ENCODE assay signal across 23 cellular contexts in genomic region chr14:35699791-35700444, GRCh38.
DNase-seq lines count a peak whose midpoint lies in the region; ATAC-seq, FAIRE-seq and TF ChIP-seq lines count a peak whose summit lies in the region.
"Had no signal": no experiment of that assay in that cellular context is flagged by ENCODE, and none has a peak within 500 bp of the region (broad histone marks: within the 10 kb centered on the region; RNA-seq: fewer than 3 reads in every experiment).

No MANE protein-coding gene starts in this region.

- no peak overlapping the region for H3K27ac ChIP-seq in liver (ENCODE audit: low read depth in 1 of 2, low read length in 2 of 2)
- H3K27ac ChIP-seq in HepG2 (ENCODE audit: extremely low read length, insufficient read depth, low read length): no peak overlapping the region
- H3K27ac ChIP-seq: 22Rv1; A549; BLaER1 treated with 17β-estradiol and CSF1 and Interleukin-3, amounts not matched to agents 10 nM and 100 nM; C4-2B had no signal

- no peaks in the 10 kb centered on the region for H3K9me3 Mint-ChIP-seq in WTC11
- H3K9me3 Mint-ChIP-seq in glutamatergic neuron (ENCODE audit: unreplicated experiment): no peaks in the 10 kb centered on the region
- H3K9me3 Mint-ChIP-seq in activated CD8-positive, alpha-beta T cell treated with anti-CD3 and anti-CD28 coated beads, Interleukin-2, amount 10 ng/mL, durations not matched to agents 7 days and 5 days (ENCODE audit: insufficient read depth): no peaks in the 10 kb centered on the region
- H3K9me3 Mint-ChIP-seq: CD4-positive, alpha-beta T cell; CD8-positive, alpha-beta T cell had no signal

- TF ChIP-seq CTCF in liver (IDR thresholded peaks at IDR 0.05; ENCODE audit: low read depth, low read length, missing input control): no peak
- no peak for TF ChIP-seq CTCF in HepG2 (CRISPR knock-in tag; IDR thresholded peaks at IDR 0.05)
- no peak for TF ChIP-seq CTCF in WTC11 (IDR thresholded peaks at IDR 0.05)
- TF ChIP-seq CTCF in glutamatergic neuron (IDR thresholded peaks at IDR 0.05; ENCODE audit: partially characterized antibody, unreplicated experiment): no peak

- TF ChIP-seq RAD21 in liver (IDR thresholded peaks at IDR 0.05): no peak
- TF ChIP-seq RAD21 in HepG2 (CRISPR knock-in tag; IDR thresholded peaks at IDR 0.05): no peak

- H3K36me3 Mint-ChIP-seq in WTC11 (no peaks in the 10 kb centered on the region), glutamatergic neuron (ENCODE audit: unreplicated experiment) (no peaks in the 10 kb centered on the region)
- H3K36me3 Mint-ChIP-seq in activated CD8-positive, alpha-beta T cell treated with anti-CD3 and anti-CD28 coated beads, Interleukin-2, amount 10 ng/mL, durations not matched to agents 7 days and 5 days (ENCODE audit: low read depth): peaks cover 7% of the 10 kb centered on the region

- DNase-seq in HepG2 (ENCODE audit: low spot score): no peak
- no peak for DNase-seq in WTC11 (ENCODE audit: low spot score)
- no peak for DNase-seq in left lobe of liver (ENCODE audit: low spot score)
- DNase-seq in glutamatergic neuron: no peak
- no peak for DNase-seq in activated CD8-positive, alpha-beta T cell treated with anti-CD3 and anti-CD28 coated beads, Interleukin-2, amount 10 ng/mL, durations not matched to agents 7 days and 5 days
- DNase-seq: AML-193; Caco-2; Calu3; CD4-positive, alpha-beta T cell; CD8-positive, alpha-beta T cell; DMS79 treated with DMSO at 0.1 percent for 48 hours; GDM1 had no signal

- H3K79me2 ChIP-seq in HepG2 (ENCODE audit: insufficient read depth, low read length): no peaks in the 10 kb centered on the region

- in situ Hi-C loops in HepG2 (cut with HindIII; ENCODE audit: extremely low pct_ligation_motif_present, low pct_unique_long_range_greater_than_20kb): loop anchor here (10.0 kb wide), 1 partner anchor 115 kb away; no protein-coding TSS in a partner anchor

- TF ChIP-seq EP300 in HepG2 (IDR thresholded peaks at IDR 0.05; ENCODE audit: low read depth in 2 of 2, low read length in 2 of 2) (no peak), HepG2 (CRISPR knock-in tag; IDR thresholded peaks at IDR 0.05; ENCODE audit: borderline replicate concordance) (no peak)

- H3K4me3 ChIP-seq in liver (ENCODE audit: low read depth in 1 of 3, low read length in 3 of 3): no peak overlapping the region
- no peak overlapping the region for H3K4me3 ChIP-seq in HepG2 (replicated peaks in 1 of 3; ENCODE audit: insufficient read depth in 1 of 3, low read depth in 2 of 3, low read length in 3 of 3)
- H3K4me3 ChIP-seq: A549; BLaER1 treated with 17β-estradiol and CSF1 and Interleukin-3, amounts not matched to agents 10 nM and 100 nM; GM12878 had no signal

- no peaks in the 10 kb centered on the region for H4K20me1 ChIP-seq in HepG2 (ENCODE audit: insufficient read depth, low read length)
- H4K20me1 ChIP-seq: BLaER1 treated with 17β-estradiol and CSF1 and Interleukin-3, amounts not matched to agents 10 nM and 100 nM had no signal

- CTCF ChIA-PET in HepG2 (lab: Yijun Ruan, JAX; ENCODE audit: low intra/inter-chr PET ratio, low total read pairs): no interaction called here
- CTCF ChIA-PET in WTC11 (lab: Charles Lee): no interaction called here
- CTCF ChIA-PET in activated CD8-positive, alpha-beta T cell treated with anti-CD3 and anti-CD28 coated beads, Interleukin-2, amount 10 ng/mL, durations not matched to agents 7 days and 5 days (lab: Charles Lee): no interaction called here

- H3K9me3 ChIP-seq in liver (ENCODE audit: control insufficient read depth in 4 of 4, low read length in 3 of 4) (no peaks in the 10 kb centered on the region), HepG2 (ENCODE audit: low read length) (no peaks in the 10 kb centered on the region)
- H3K9me3 ChIP-seq: A549; BLaER1 treated with 17β-estradiol and CSF1 and Interleukin-3, amounts not matched to agents 10 nM and 100 nM; Caco-2 had no signal

- no peak overlapping the region for H2AFZ ChIP-seq in HepG2 (ENCODE audit: low read length)

- ATAC-seq in HepG2: no peak; the same call in 2 of the 3 replicates
- ATAC-seq in WTC11: no peak
- ATAC-seq in left lobe of liver: peak; percentile 68
- no peak for ATAC-seq in HG02759 (IDR thresholded peaks at IDR 0.05; ENCODE audit: unreplicated experiment)
- ATAC-seq in activated CD8-positive, alpha-beta T cell treated with anti-CD3 and anti-CD28 coated beads, Interleukin-2, amount 10 ng/mL, durations not matched to agents 7 days and 5 days: no peak
- ATAC-seq: A549; CD8-positive, alpha-beta T cell; GM12878 had no signal

- no peaks in the 10 kb centered on the region for H3K27me3 Mint-ChIP-seq in WTC11 (ENCODE audit: low read depth)
- H3K27me3 Mint-ChIP-seq in glutamatergic neuron (ENCODE audit: unreplicated experiment): no peaks in the 10 kb centered on the region
- no peaks in the 10 kb centered on the region for H3K27me3 Mint-ChIP-seq in activated CD8-positive, alpha-beta T cell treated with anti-CD3 and anti-CD28 coated beads, Interleukin-2, amount 10 ng/mL, durations not matched to agents 7 days and 5 days (ENCODE audit: low read depth)
- H3K27me3 Mint-ChIP-seq: B cell; CD4-positive, alpha-beta T cell had no signal

- H3K27me3 ChIP-seq in liver (ENCODE audit: control insufficient read depth in 4 of 4, insufficient read depth in 4 of 4, low read length in 3 of 4) (no peaks in the 10 kb centered on the region), HepG2 (ENCODE audit: control insufficient read depth in 1 of 2, insufficient read depth in 2 of 2, low read length in 2 of 2) (no peaks in the 10 kb centered on the region)
- H3K27me3 ChIP-seq: BLaER1 treated with 17β-estradiol and CSF1 and Interleukin-3, amounts not matched to agents 10 nM and 100 nM had no signal

- H3K36me3 ChIP-seq in liver (ENCODE audit: control insufficient read depth in 4 of 4, insufficient read depth in 3 of 4, low read depth in 1 of 4, low read length in 3 of 4): no peaks in the 10 kb centered on the region
- peaks cover 2 to 10% of the 10 kb centered on the region in 2 experiments; a peak in 3 of 5 replicates for H3K36me3 ChIP-seq in HepG2 (replicated peaks in 1 of 2; ENCODE audit: control insufficient read depth in 1 of 2, insufficient read depth in 2 of 2, low read length in 2 of 2)
- H3K36me3 ChIP-seq: BLaER1 treated with 17β-estradiol and CSF1 and Interleukin-3, amounts not matched to agents 10 nM and 100 nM had no signal

- H3K27ac Mint-ChIP-seq in WTC11 (peak overlapping the region; percentile 26; the same call in 1 of the 2 replicates), glutamatergic neuron (ENCODE audit: unreplicated experiment) (no peak overlapping the region)
- H3K27ac Mint-ChIP-seq in activated CD8-positive, alpha-beta T cell treated with anti-CD3 and anti-CD28 coated beads, Interleukin-2, amount 10 ng/mL, durations not matched to agents 7 days and 5 days: no peak overlapping the region
- H3K27ac Mint-ChIP-seq: B cell; CD4-positive, alpha-beta T cell; CD8-positive, alpha-beta T cell had no signal

- WGBS in liver: 95% methylated on average over 5 of the region's 5 CpGs
- WGBS in HepG2 (ENCODE audit: low lambda C conversion rate): 95% methylated on average over 5 of the region's 5 CpGs

- no peak for TF ChIP-seq POLR2A in HepG2 (IDR thresholded peaks at IDR 0.05; ENCODE audit: insufficient read depth in 1 of 2, low read depth in 2 of 2, low read length in 2 of 2)

- FAIRE-seq in HepG2 (lab: Jason Lieb, UNC): no peak
- FAIRE-seq: A549, D721Med, GM12878, GM12892, GM18507 had no signal

- H3K9ac ChIP-seq in liver (ENCODE audit: low read depth in 1 of 2, low read length in 2 of 2) (no peak overlapping the region), HepG2 (ENCODE audit: insufficient read depth, low read depth, low read length) (no peak overlapping the region)
- H3K9ac ChIP-seq: BLaER1 treated with 17β-estradiol and CSF1 and Interleukin-3, amounts not matched to agents 10 nM and 100 nM had no signal

- BruUV-seq in HepG2 (replicated peaks; lab: Mats Ljungman, UMichigan): no TSS peak

- H3K4me3 Mint-ChIP-seq in WTC11: no peak overlapping the region
- no peak overlapping the region for H3K4me3 Mint-ChIP-seq in glutamatergic neuron (ENCODE audit: unreplicated experiment)
- no peak overlapping the region for H3K4me3 Mint-ChIP-seq in activated CD8-positive, alpha-beta T cell treated with anti-CD3 and anti-CD28 coated beads, Interleukin-2, amount 10 ng/mL, durations not matched to agents 7 days and 5 days
- H3K4me3 Mint-ChIP-seq: B cell; CD4-positive, alpha-beta T cell; CD8-positive, alpha-beta T cell had no signal

- POLR2A ChIA-PET in HepG2 (lab: Yijun Ruan, JAX) (no interaction called here), WTC11 (lab: Charles Lee) (no interaction called here)
- POLR2A ChIA-PET in activated CD8-positive, alpha-beta T cell treated with anti-CD3 and anti-CD28 coated beads, Interleukin-2, amount 10 ng/mL, durations not matched to agents 7 days and 5 days (lab: Charles Lee): no interaction called here

- intact Hi-C loops in HepG2 (cut with micrococcal nuclease; ENCODE audit: unreplicated experiment): no loop called here

- no peak overlapping the region for H3K4me2 ChIP-seq in HepG2 (ENCODE audit: low read depth, low read length)
- H3K4me2 ChIP-seq: A549; BLaER1 treated with 17β-estradiol and CSF1 and Interleukin-3, amounts not matched to agents 10 nM and 100 nM had no signal

- H3K4me1 Mint-ChIP-seq in WTC11 (peaks cover 26% of the 10 kb centered on the region), glutamatergic neuron (ENCODE audit: low read depth, unreplicated experiment) (no peaks in the 10 kb centered on the region)
- peaks cover 8% of the 10 kb centered on the region for H3K4me1 Mint-ChIP-seq in activated CD8-positive, alpha-beta T cell treated with anti-CD3 and anti-CD28 coated beads, Interleukin-2, amount 10 ng/mL, durations not matched to agents 7 days and 5 days (ENCODE audit: low read depth)
- H3K4me1 Mint-ChIP-seq: B cell had no signal

- H3K4me1 ChIP-seq in liver (ENCODE audit: control insufficient read depth in 4 of 4, insufficient read depth in 4 of 4, low read length in 3 of 4) (peaks cover 0 to 2% (median 0%) of the 10 kb centered on the region in 4 donors), HepG2 (ENCODE audit: insufficient read depth, low read length) (no peaks in the 10 kb centered on the region)
- H3K4me1 ChIP-seq: A549, Caco-2 had no signal

TF ChIP-seq in liver, 16 proteins besides CTCF, POLR2A, EP300 and RAD21 (continues in another document):
- TF ChIP-seq TAF1 (conservative IDR thresholded peaks at IDR 0.05) (no peak), GABPA (IDR thresholded peaks at IDR 0.05 in 1 of 2, conservative IDR thresholded peaks at IDR 0.05 in 1 of 2) (no peak)

TF ChIP-seq in HepG2, 621 proteins besides CTCF, POLR2A, EP300 and RAD21 (continues in another document):
- TF ChIP-seq HOXA9 (CRISPR knock-in tag; IDR thresholded peaks at IDR 0.05; ENCODE audit: borderline replicate concordance): no peak
- TF ChIP-seq BORCS8-MEF2B (CRISPR knock-in tag; IDR thresholded peaks at IDR 0.05): no peak
